In genomic region chr6:127516676-127517273, GRCh38 we compare ENCODE assay signal across 8 cellular contexts.
DNase-seq lines count a peak whose midpoint lies in the region; ATAC-seq lines count a peak whose summit lies in the region.

No MANE protein-coding gene starts in this region.

- H3K27me3 Mint-ChIP-seq in memory B cell = peaks cover 10% of the 10 kb centered on the region
- H3K27me3 Mint-ChIP-seq in stimulated activated naive CD8-positive, alpha-beta T cell treated with anti-CD3 and anti-CD28 coated beads, Interleukin-15, Interleukin-2, amounts not matched to agents 100 ng/mL and 50 ng/mL, for 24 hours = peaks cover 68% of the 10 kb centered on the region

- peaks cover 20% of the 10 kb centered on the region for H3K4me1 Mint-ChIP-seq in memory B cell
- peaks cover 42% of the 10 kb centered on the region for H3K4me1 Mint-ChIP-seq in stimulated activated naive CD8-positive, alpha-beta T cell treated with anti-CD3 and anti-CD28 coated beads, Interleukin-15, Interleukin-2, amounts not matched to agents 100 ng/mL and 50 ng/mL, for 24 hours (ENCODE audit: low read depth)

- peak; percentile 88 for DNase-seq in Ammon's horn (ENCODE audit: low spot score)
- DNase-seq in NCI-H2107 (lab: John Stamatoyannopoulos, UW) = peak; percentile 43
- DNase-seq in activated CD4-positive, alpha-beta T cell treated with anti-CD3 and anti-CD28 coated beads for 4 hours = peak; percentile 33 to 48
- peak; percentile 26 for DNase-seq in effector CD4-positive, alpha-beta T cell
- DNase-seq in memory B cell (ENCODE audit: low spot score in 2 of 2) = peak in 1 of 2 donors; percentile 34

- H3K9me3 Mint-ChIP-seq in memory B cell = no peaks in the 10 kb centered on the region
- no peaks in the 10 kb centered on the region for H3K9me3 Mint-ChIP-seq in stimulated activated naive CD8-positive, alpha-beta T cell treated with anti-CD3 and anti-CD28 coated beads, Interleukin-15, Interleukin-2, amounts not matched to agents 100 ng/mL and 50 ng/mL, for 24 hours

- ATAC-seq in GM18867 (IDR thresholded peaks at IDR 0.05; ENCODE audit: unreplicated experiment) (peak; percentile 72), HG03066 (IDR thresholded peaks at IDR 0.05; ENCODE audit: low read depth, unreplicated experiment) (peak; percentile 63), memory B cell (ENCODE audit: low read depth) (peak; percentile 53)

- H3K4me3 Mint-ChIP-seq in memory B cell = peak overlapping the region; percentile 82
- H3K4me3 Mint-ChIP-seq in stimulated activated naive CD8-positive, alpha-beta T cell treated with anti-CD3 and anti-CD28 coated beads, Interleukin-15, Interleukin-2, amounts not matched to agents 100 ng/mL and 50 ng/mL, for 24 hours = peak overlapping the region; percentile 87

- no peaks in the 10 kb centered on the region for H3K36me3 Mint-ChIP-seq in memory B cell
- no peaks in the 10 kb centered on the region for H3K36me3 Mint-ChIP-seq in stimulated activated naive CD8-positive, alpha-beta T cell treated with anti-CD3 and anti-CD28 coated beads, Interleukin-15, Interleukin-2, amounts not matched to agents 100 ng/mL and 50 ng/mL, for 24 hours (ENCODE audit: low read depth)

- H3K27ac Mint-ChIP-seq in memory B cell = no peak overlapping the region
- peak overlapping the region; percentile 55 for H3K27ac Mint-ChIP-seq in stimulated activated naive CD8-positive, alpha-beta T cell treated with anti-CD3 and anti-CD28 coated beads, Interleukin-15, Interleukin-2, amounts not matched to agents 100 ng/mL and 50 ng/mL, for 24 hours
